ENCODE assay signal across 1 cellular context in genomic region chr16:23284584-23284983, GRCh38.
TF ChIP-seq lines count a peak whose summit lies in the region.

No MANE protein-coding gene starts in this region.

TF ChIP-seq in H1, 55 proteins besides CTCF, POLR2A, EP300 and RAD21:
- TF ChIP-seq NRF1 (IDR thresholded peaks at IDR 0.05; ENCODE audit: low read depth, low read length) (no peak), JUN (IDR thresholded peaks at IDR 0.05; ENCODE audit: low read depth, low read length) (no peak), CBX8 (IDR thresholded peaks at IDR 0.05; ENCODE audit: borderline replicate concordance, low read depth, low read length) (no peak), E2F6 (IDR thresholded peaks at IDR 0.05) (no peak), ATF3 (IDR thresholded peaks at IDR 0.05; ENCODE audit: insufficient read depth, low read depth, low read length) (no peak), MAFK (IDR thresholded peaks at IDR 0.05; ENCODE audit: low read depth, low read length) (no peak), FOSL1 (IDR thresholded peaks at IDR 0.05; ENCODE audit: insufficient read depth, low read depth, low read length) (no peak), CHD1 (IDR thresholded peaks at IDR 0.05; ENCODE audit: low read depth, low read length) (no peak), TAF7 (optimal IDR thresholded peaks at IDR 0.05; ENCODE audit: borderline replicate concordance, low read depth, low read length) (no peak), SAP30 (IDR thresholded peaks at IDR 0.05; ENCODE audit: insufficient read depth, insufficient replicate concordance, low read length) (no peak), PHF8 (conservative IDR thresholded peaks at IDR 0.05; ENCODE audit: low read depth, low read length) (no peak), CTBP2 (IDR thresholded peaks at IDR 0.05; ENCODE audit: borderline replicate concordance, insufficient read depth, insufficient read length, low read length) (no peak), CBX5 (IDR thresholded peaks at IDR 0.05; ENCODE audit: low read depth, low read length) (no peak), TAF1 (IDR thresholded peaks at IDR 0.05; ENCODE audit: low read depth, low read length) (no peak), POLR2AphosphoS5 (IDR thresholded peaks at IDR 0.05; ENCODE audit: low read depth, low read length) (no peak), SUZ12 (IDR thresholded peaks at IDR 0.05; ENCODE audit: low read length) (no peak)
